In the genomic region with DNA sequence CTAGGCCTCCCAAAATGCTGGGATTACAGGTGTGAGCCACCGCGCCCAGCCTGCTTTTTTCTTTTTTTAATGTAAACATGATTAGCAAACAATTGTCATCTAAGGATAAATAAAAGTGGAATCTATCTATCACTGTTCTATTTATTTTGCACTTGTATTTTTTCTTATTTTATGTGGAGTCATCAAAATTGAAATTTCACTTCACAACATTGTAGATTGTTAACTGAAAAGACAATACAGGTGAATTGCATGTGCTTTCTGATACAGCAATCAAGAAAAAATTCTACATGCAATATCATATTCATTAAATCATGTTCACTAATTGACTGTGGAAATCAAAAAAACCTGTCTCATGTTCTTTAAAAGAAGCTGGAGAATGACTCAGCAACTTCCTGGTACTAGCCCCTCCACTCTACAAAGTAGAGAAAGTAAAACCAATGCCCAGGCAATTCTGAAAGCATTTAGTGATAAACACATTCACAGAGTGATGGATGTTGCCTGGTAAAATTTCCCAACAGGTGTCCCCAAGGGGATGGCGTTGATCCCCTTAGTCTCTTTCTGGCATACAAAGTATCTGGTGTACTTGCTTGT, we compare ENCODE assay signal across 15 cellular contexts. TPM values are rescaled to one million over a fixed set of nuclear protein-coding genes. Genes with fewer than 3 reads are reported as not detected.
DNase-seq lines count a peak whose midpoint lies in the region; ATAC-seq, FAIRE-seq and TF ChIP-seq lines count a peak whose summit lies in the region.
"Had no signal": no experiment of that assay in that cellular context is flagged by ENCODE, and none has a peak within 500 bp of the region (broad histone marks: within the 10 kb centered on the region; RNA-seq: fewer than 3 reads in every experiment).

No MANE protein-coding gene starts in this region.

- H4K20me1 ChIP-seq in H1 (replicated peaks in 1 of 2; ENCODE audit: control insufficient read depth in 1 of 2, insufficient read depth in 2 of 2, low read length in 2 of 2) = no peaks in the 10 kb centered on the region

- no peak overlapping the region for H3K9ac ChIP-seq in H1 (replicated peaks in 1 of 4; ENCODE audit: extremely low read depth in 1 of 4, low read depth in 3 of 4, low read length in 3 of 4)

- no peaks in the 10 kb centered on the region for H3K79me2 ChIP-seq in H1 (ENCODE audit: control insufficient read depth in 1 of 2, insufficient read depth in 2 of 2, low read length in 2 of 2)

- DNase-seq in H1 (ENCODE audit: low read depth in 1 of 2, low spot score in 2 of 2) (no peak), HuH-7.5 (ENCODE audit: low spot score) (no peak), foreskin fibroblast (no peak), nucleus accumbens (lab: John Stamatoyannopoulos, UW) (no peak)
- DNase-seq: activated gamma-delta T cell, NCI-H187 treated with DMSO at 0.1 percent for 48 hours had no signal

- no peak overlapping the region for H2BK5ac ChIP-seq in H1 (ENCODE audit: low read depth, low read length)

- peak overlapping the region; percentile 82; the same call in 1 of the 2 replicates for H2AFZ ChIP-seq in H1 (ENCODE audit: low read length)

- H4K8ac ChIP-seq in H1 (ENCODE audit: extremely low read depth, insufficient read depth, low read length) = no peak overlapping the region

- H2AK5ac ChIP-seq in H1 (ENCODE audit: low read depth, low read length) = no peak overlapping the region

- FAIRE-seq in H1 (lab: Jason Lieb, UNC) = no peak

- H4K91ac ChIP-seq in H1 (replicated peaks; ENCODE audit: insufficient read length, low read length) = no peak overlapping the region

- H3K79me1 ChIP-seq in H1 (ENCODE audit: low read depth, low read length) = no peaks in the 10 kb centered on the region

- no peak overlapping the region for H3K18ac ChIP-seq in H1 (ENCODE audit: extremely low read depth, low read length)

- CTCF ChIA-PET in H1 (lab: Charles Lee; ENCODE audit: partially characterized antibody) = no interaction called here

- no peak for TF ChIP-seq RAD21 in H1 (IDR thresholded peaks at IDR 0.05 in 1 of 2, conservative IDR thresholded peaks at IDR 0.05 in 1 of 2; ENCODE audit: low read depth in 2 of 2, low read length in 2 of 2)

- H3K4me1 ChIP-seq in H1 (replicated peaks in 1 of 4; ENCODE audit: control insufficient read depth in 3 of 4, insufficient read depth in 4 of 4, low read length in 3 of 4) = no peaks in the 10 kb centered on the region; a peak in 1 of 7 replicates
- H3K4me1 ChIP-seq: gastroesophageal sphincter had no signal

- TF ChIP-seq CTCF in H1 (IDR thresholded peaks at IDR 0.05; ENCODE audit: control extremely low read depth in 1 of 3, insufficient read depth in 1 of 3, low read depth in 1 of 3, low read length in 3 of 3) = no peak
- no peak for TF ChIP-seq CTCF in foreskin fibroblast (IDR thresholded peaks at IDR 0.05; ENCODE audit: low read depth, low read length)

- no peaks in the 10 kb centered on the region for H3K9me3 ChIP-seq in H1 (ENCODE audit: insufficient read depth in 2 of 2, low read depth in 1 of 2, low read length in 1 of 2)

- H3K4me3 ChIP-seq in H1 (ENCODE audit: extremely low read depth in 1 of 4, insufficient read depth in 2 of 4, low read depth in 3 of 4, low read length in 4 of 4) (no peak overlapping the region), foreskin fibroblast (ENCODE audit: low read depth in 1 of 2, low read length in 2 of 2) (no peak overlapping the region)
- H3K4me3 ChIP-seq: gastroesophageal sphincter, lung had no signal

- no peak overlapping the region for H2BK120ac ChIP-seq in H1 (replicated peaks; ENCODE audit: low read depth, low read length)

- H2BK12ac ChIP-seq in H1 (ENCODE audit: low read depth, low read length) = no peak overlapping the region

- no peak overlapping the region for H3K27ac ChIP-seq in H1 (ENCODE audit: low read depth, low read length)
- H3K27ac ChIP-seq: gastroesophageal sphincter had no signal

- no peak overlapping the region for H2BK20ac ChIP-seq in H1 (ENCODE audit: low read length)

- no peaks in the 10 kb centered on the region for H3K27me3 ChIP-seq in H1 (replicated peaks in 1 of 4; ENCODE audit: control insufficient read depth in 3 of 4, extremely low read depth in 1 of 4, insufficient read depth in 3 of 4, low read length in 3 of 4)
- H3K27me3 ChIP-seq: gastroesophageal sphincter had no signal

- H3K4me2 ChIP-seq in H1 (ENCODE audit: insufficient read depth in 1 of 2, low read depth in 2 of 2, low read length in 2 of 2) = no peak overlapping the region

- H3K36me3 ChIP-seq in H1 (ENCODE audit: control insufficient read depth in 2 of 4, insufficient read depth in 4 of 4, low read length in 3 of 4) = no peaks in the 10 kb centered on the region
- H3K36me3 ChIP-seq: gastroesophageal sphincter had no signal

- POLR2A ChIA-PET in H1 (lab: Charles Lee; ENCODE audit: partially characterized antibody) = no interaction called here

- H2BK15ac ChIP-seq in H1 (ENCODE audit: low read length) = no peak overlapping the region

- TF ChIP-seq POLR2A in H1 (IDR thresholded peaks at IDR 0.05; ENCODE audit: control extremely low read depth in 1 of 2, low read depth in 2 of 2, low read length in 2 of 2) = no peak

- H3K14ac ChIP-seq in H1 (ENCODE audit: insufficient read length) = no peak overlapping the region

- ATAC-seq in GM18868 (IDR thresholded peaks at IDR 0.05; ENCODE audit: unreplicated experiment) (peak; percentile 68), GM21825 (IDR thresholded peaks at IDR 0.05; ENCODE audit: unreplicated experiment) (peak; percentile 84), HG03442 (IDR thresholded peaks at IDR 0.05; ENCODE audit: unreplicated experiment) (peak; percentile 75), HG03025 (IDR thresholded peaks at IDR 0.05; ENCODE audit: low FRiP score, unreplicated experiment) (no peak)
- ATAC-seq: gastroesophageal sphincter, Right ventricle myocardium inferior had no signal

- H3K23ac ChIP-seq in H1 (ENCODE audit: insufficient read length) = no peak overlapping the region

- no peak for TF ChIP-seq EP300 in H1 (IDR thresholded peaks at IDR 0.05; ENCODE audit: borderline replicate concordance in 1 of 2, low read depth in 2 of 2, low read length in 2 of 2)

- no peaks in the 10 kb centered on the region for H3K23me2 ChIP-seq in H1 (ENCODE audit: low read depth, low read length)

- H4K5ac ChIP-seq in H1 (ENCODE audit: insufficient read length, low read depth, low read length) = no peak overlapping the region

- no peak overlapping the region for H3K4ac ChIP-seq in H1 (replicated peaks; ENCODE audit: insufficient read length, low read depth, low read length)

- H3K56ac ChIP-seq in H1 (replicated peaks; ENCODE audit: insufficient read length, low read depth, low read length) = no peak overlapping the region

- WGBS in H1 (ENCODE audit: extremely low coverage in 1 of 2, insufficient coverage in 1 of 2, insufficient read length in 1 of 2, insufficient replicate concordance in 2 of 2, low coverage in 1 of 2, low lambda C conversion rate in 2 of 2, missing lambda C conversion rate in 1 of 2), 2 experiments = 93% methylated on average over 3 of the region's 3 CpGs; no CpG with 5 or more reads in 1 of the 2 experiments

TF ChIP-seq in H1, 55 proteins besides CTCF, POLR2A, EP300 and RAD21:
- peak; percentile 91 for TF ChIP-seq BACH1 (IDR thresholded peaks at IDR 0.05; ENCODE audit: low read length)
- TF ChIP-seq SIN3A (conservative IDR thresholded peaks at IDR 0.05 in 1 of 2, IDR thresholded peaks at IDR 0.05 in 1 of 2; ENCODE audit: low read depth in 1 of 2, low read length in 2 of 2) = no peak
- TF ChIP-seq RXRA (IDR thresholded peaks at IDR 0.05; ENCODE audit: insufficient read depth, low read depth, low read length) = no peak
- TF ChIP-seq MAFK (IDR thresholded peaks at IDR 0.05; ENCODE audit: low read depth, low read length) = peak; percentile 71

RNA-seq across cellular contexts. Expression of gene RFX6, which starts 10.7 kb away (rescaled TPM):
- not detected in 2 replicates for total RNA-seq in H1 (2021; fragmentation: NEBNext Ultra II Directional; extraction: Animal tissue kit (Norgen Biotek cat#: 25700))
- polyA plus RNA-seq in H1 (2011; rRNA removed) = not detected in 2 replicates
- polyA plus RNA-seq in H1 (2011; cell fraction: cytosol; rRNA removed) = not detected
- polyA plus RNA-seq in H1 (2011; cell fraction: nucleus; rRNA removed) = not detected
- not detected in 4 replicates for polyA plus RNA-seq in H1 (2012, experiment 1 of 2)
- polyA plus RNA-seq in H1 (2012, experiment 2 of 2) = not detected
- polyA plus RNA-seq in H1 (2013, experiment 1 of 2) = 0.02 TPM
- 0.02 TPM for polyA plus RNA-seq in H1 (2013, experiment 2 of 2)
- polyA minus RNA-seq in H1 (2011; rRNA and poly(A)+ RNA removed) = 0.07 and 0.09 TPM in 2 replicates
- polyA minus RNA-seq in H1 (2011; cell fraction: cytosol; rRNA and poly(A)+ RNA removed) = not detected
- not detected for polyA minus RNA-seq in H1 (2011; cell fraction: nucleus; rRNA and poly(A)+ RNA removed)
- total RNA-seq: gastroesophageal sphincter, pulmonary artery endothelial cell, Right ventricle myocardium inferior, urinary bladder had no signal

RNA-seq across cellular contexts. Expression of gene GPRC6A, which starts 37.5 kb away (rescaled TPM):
- total RNA-seq in H1 (2021; fragmentation: NEBNext Ultra II Directional; extraction: Animal tissue kit (Norgen Biotek cat#: 25700)) = 0.22 TPM in 1 of 2 replicates, not detected in the other
- 0.06 and 0.09 TPM in 2 replicates for polyA plus RNA-seq in H1 (2011; rRNA removed)
- polyA plus RNA-seq in H1 (2011; cell fraction: cytosol; rRNA removed) = 0.08 TPM
- polyA plus RNA-seq in H1 (2011; cell fraction: nucleus; rRNA removed) = 0.04 TPM
- 0.11 TPM in 1 of 4 replicates, not detected in the others for polyA plus RNA-seq in H1 (2012, experiment 1 of 2)
- 0.08 TPM for polyA plus RNA-seq in H1 (2012, experiment 2 of 2)
- polyA plus RNA-seq in H1 (2013, experiment 1 of 2) = 0.20 TPM
- 0.18 TPM for polyA plus RNA-seq in H1 (2013, experiment 2 of 2)
- not detected in 2 replicates for polyA minus RNA-seq in H1 (2011; rRNA and poly(A)+ RNA removed)
- not detected for polyA minus RNA-seq in H1 (2011; cell fraction: cytosol; rRNA and poly(A)+ RNA removed)
- polyA minus RNA-seq in H1 (2011; cell fraction: nucleus; rRNA and poly(A)+ RNA removed) = not detected
- total RNA-seq: gastroesophageal sphincter, lung, pulmonary artery endothelial cell, Right ventricle myocardium inferior, urinary bladder had no signal
- polyA plus RNA-seq: lung, urinary bladder had no signal
